Comparison of ENCODE assay signal across 8 cellular contexts in the genomic region with DNA sequence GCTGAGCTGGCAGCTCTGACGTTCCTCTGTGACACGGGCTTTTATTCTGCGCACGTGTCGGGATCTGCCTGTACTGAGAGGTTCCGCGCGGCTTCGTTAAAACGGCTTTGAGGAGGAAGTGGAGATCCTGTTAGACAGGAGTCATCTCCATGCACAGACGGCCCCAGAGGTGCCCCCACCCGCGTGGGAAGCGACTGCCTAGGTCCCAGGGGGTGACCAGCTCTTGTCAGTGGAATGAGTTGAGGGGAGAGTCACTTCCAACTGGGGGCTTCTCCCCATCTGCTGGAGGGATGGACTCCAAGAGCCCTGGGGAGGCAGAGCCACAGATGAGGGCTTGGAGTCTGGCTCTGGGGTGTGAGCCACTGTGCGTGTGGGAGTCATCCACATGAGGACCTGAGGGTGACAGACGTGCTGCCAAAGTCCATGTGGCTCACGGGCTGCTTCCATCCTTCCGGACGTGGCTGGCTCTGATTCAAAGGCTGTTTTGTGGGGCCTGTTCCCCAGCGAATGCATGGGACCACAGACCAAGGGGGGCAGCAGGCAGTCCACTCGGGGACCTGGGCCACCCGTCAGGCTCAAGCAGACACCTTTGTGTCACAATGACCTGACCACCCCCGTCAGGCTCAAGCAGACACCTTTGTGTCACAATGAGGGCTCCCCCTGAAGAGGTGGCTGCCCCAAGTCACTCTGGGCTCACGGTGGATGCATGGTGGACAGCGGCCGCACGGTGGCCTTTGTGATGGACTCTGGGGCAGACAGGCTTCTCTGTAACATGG. TPM values are rescaled to one million over a fixed set of nuclear protein-coding genes. Genes with fewer than 3 reads are reported as not detected.
DNase-seq lines count a peak whose midpoint lies in the region; ATAC-seq, FAIRE-seq and TF ChIP-seq lines count a peak whose summit lies in the region.

No MANE protein-coding gene starts in this region.

- H3K79me2 ChIP-seq in astrocyte (ENCODE audit: insufficient read depth, low read length): no peaks in the 10 kb centered on the region

- H3K4me1 Mint-ChIP-seq in astrocyte (ENCODE audit: low read depth, unreplicated experiment): peaks cover 1% of the 10 kb centered on the region

- H3K27ac ChIP-seq in astrocyte (ENCODE audit: low read depth, low read length): no peak overlapping the region

- H4K20me1 ChIP-seq in astrocyte (ENCODE audit: insufficient read depth, low read length): peaks cover 28% of the 10 kb centered on the region

- H3K27me3 ChIP-seq in astrocyte (ENCODE audit: insufficient read depth, low read length): peaks cover 11% of the 10 kb centered on the region

- H3K27me3 Mint-ChIP-seq in astrocyte (ENCODE audit: low read depth, unreplicated experiment): peaks cover 28% of the 10 kb centered on the region

- H3K9me3 Mint-ChIP-seq in astrocyte (ENCODE audit: unreplicated experiment): peaks cover 2% of the 10 kb centered on the region

- FAIRE-seq in astrocyte (lab: Jason Lieb, UNC): no peak

- H3K27ac Mint-ChIP-seq in astrocyte (ENCODE audit: unreplicated experiment): no peak overlapping the region

- TF ChIP-seq CTCF in GM12865 (IDR thresholded peaks at IDR 0.05; ENCODE audit: insufficient read depth, low read depth, low read length, missing control alignments) (no peak), astrocyte (IDR thresholded peaks at IDR 0.05; ENCODE audit: insufficient read depth, low read depth, low read length) (no peak)

- peak overlapping the region; percentile 15 for H3K9ac ChIP-seq in astrocyte (ENCODE audit: low read length)

- peak overlapping the region; percentile 84 for H3K4me2 ChIP-seq in astrocyte (ENCODE audit: low read length)

- H3K36me3 Mint-ChIP-seq in astrocyte (ENCODE audit: low read depth, unreplicated experiment): peaks cover 18% of the 10 kb centered on the region

- DNase-seq in GM12865 (ENCODE audit: low read depth) (peak; percentile 31), SIG-M5 (lab: John Stamatoyannopoulos, UW) (peak; percentile 64), astrocyte (ENCODE audit: low read depth) (peak; percentile 44), left colon (peak; percentile 70 to 81), HCEC 1CT (no peak), NCI-H2196 treated with DMSO at 0.1 percent for 48 hours (lab: John Stamatoyannopoulos, UW; ENCODE audit: unreplicated experiment) (no peak)
- peak; percentile 43 for DNase-seq in stimulated activated CD4-positive, alpha-beta T cell treated with anti-CD3 and anti-CD28 coated beads, Interleukin-4, amount 100 ng/mL, for 1 hour

- H3K36me3 ChIP-seq in astrocyte (ENCODE audit: insufficient read depth, low read length): peaks cover 19% of the 10 kb centered on the region

- peaks cover 12% of the 10 kb centered on the region for H3K4me1 ChIP-seq in astrocyte (ENCODE audit: insufficient read depth, low read length)

- H3K9me3 ChIP-seq in astrocyte (ENCODE audit: insufficient read depth, low read depth, low read length): no peaks in the 10 kb centered on the region

- no peak overlapping the region for H3K4me3 Mint-ChIP-seq in astrocyte (ENCODE audit: unreplicated experiment)

- peak overlapping the region; percentile 26 for H2AFZ ChIP-seq in astrocyte (ENCODE audit: low read depth, low read length)

- intact Hi-C loops in left colon (cut with DNase I, micrococcal nuclease): no loop called here

- peak; percentile 39 for ATAC-seq in left colon
- no peak for ATAC-seq in GM18873 (IDR thresholded peaks at IDR 0.05; ENCODE audit: low FRiP score, unreplicated experiment)

- no peak overlapping the region; the same call in 1 of the 2 replicates for H3K4me3 ChIP-seq in GM12865 (ENCODE audit: low read depth, low read length)
- H3K4me3 ChIP-seq in astrocyte (ENCODE audit: insufficient read depth, low read depth, low read length): no peak overlapping the region

RNA-seq across cellular contexts. Expression of gene PTTG1IP, which starts 26.8 kb away (rescaled TPM):
- total RNA-seq in astrocyte: 208 and 240 TPM in 2 replicates
- 100 to 1,000 TPM; 206 to 380 TPM for total RNA-seq in left colon

RNA-seq across cellular contexts. Expression of gene SUMO3, which starts 28.8 kb away (rescaled TPM):
- 72.7 and 83.5 TPM in 2 replicates for total RNA-seq in astrocyte
- 10 to 100 TPM; 67.3 to 73.2 TPM for total RNA-seq in left colon

RNA-seq across cellular contexts. Expression of gene UBE2G2, which starts 45.1 kb away (rescaled TPM):
- total RNA-seq in astrocyte (63.8 and 74.5 TPM in 2 replicates), left colon (10 to 100 TPM; 56.7 to 79.4 TPM)

Comparison
In these comparisons a context has a peak if more than half of its experiments do, and no peak if none do; other contexts are left out.
1. DNase-seq: peak in GM12865 (single experiment), SIG-M5 (single experiment), astrocyte (single experiment), left colon (2 of 2) and stimulated activated CD4-positive, alpha-beta T cell treated with anti-CD3 and anti-CD28 coated beads, Interleukin-4, amount 100 ng/mL, for 1 hour (single experiment); none in HCEC 1CT (single experiment) and NCI-H2196 treated with DMSO at 0.1 percent for 48 hours (single experiment).